ENCODE assay signal across 26 cellular contexts in genomic region chrX:8782595-8782994, GRCh38. TPM values are rescaled to one million over a fixed set of nuclear protein-coding genes. Genes with fewer than 3 reads are reported as not detected.
DNase-seq lines count a peak whose midpoint lies in the region; ATAC-seq, FAIRE-seq and TF ChIP-seq lines count a peak whose summit lies in the region.
"Had no signal": no experiment of that assay in that cellular context is flagged by ENCODE, and none has a peak within 500 bp of the region (broad histone marks: within the 10 kb centered on the region; RNA-seq: fewer than 3 reads in every experiment).

No MANE protein-coding gene starts in this region.

- H3K79me1 ChIP-seq in IMR-90 (ENCODE audit: low read depth in 1 of 2, low read length in 2 of 2) (no peaks in the 10 kb centered on the region), mesenchymal stem cell (replicated peaks; ENCODE audit: low read length, poor library complexity, severe bottlenecking) (no peaks in the 10 kb centered on the region)

- RAD21 ChIA-PET in GM12878 (lab: Charles Lee; ENCODE audit: unreplicated experiment), result no interaction called here

- H2AK9ac ChIP-seq in IMR-90 (replicated peaks; ENCODE audit: low read depth, low read length, poor library complexity), result no peak overlapping the region

- H2BK15ac ChIP-seq in IMR-90 (ENCODE audit: low read depth, low read length) (no peak overlapping the region), mesenchymal stem cell (ENCODE audit: low read depth, poor library complexity, severe bottlenecking) (no peak overlapping the region)

- TF ChIP-seq RAD21 in A549 (conservative IDR thresholded peaks at IDR 0.05 in 1 of 2, IDR thresholded peaks at IDR 0.05 in 1 of 2) (no peak), IMR-90 (IDR thresholded peaks at IDR 0.05; ENCODE audit: low read length) (no peak), GM12878 (IDR thresholded peaks at IDR 0.05; ENCODE audit: insufficient read depth, low read depth, low read length) (no peak)

- H3K23ac ChIP-seq in IMR-90 (ENCODE audit: low read depth, low read length) (no peak overlapping the region), mesenchymal stem cell (ENCODE audit: low read length in 2 of 2) (no peak overlapping the region)

- H3K14ac ChIP-seq in IMR-90 (replicated peaks; ENCODE audit: low read depth, low read length), result no peak overlapping the region
- no peak overlapping the region for H3K14ac ChIP-seq in mesenchymal stem cell (ENCODE audit: low read length in 2 of 2)

- no peaks in the 10 kb centered on the region for H4K20me1 ChIP-seq in IMR-90 (ENCODE audit: insufficient read depth, low read length)
- H4K20me1 ChIP-seq in GM12878 (ENCODE audit: control insufficient read depth, insufficient read depth), result no peaks in the 10 kb centered on the region
- no peaks in the 10 kb centered on the region for H4K20me1 ChIP-seq in fibroblast of lung (ENCODE audit: control insufficient read depth, extremely low read depth, insufficient read depth, low read length)

- H2AFZ ChIP-seq in IMR-90 (replicated peaks; ENCODE audit: low read length, poor library complexity) (peak overlapping the region; percentile 56), GM12878 (ENCODE audit: control insufficient read depth, low read depth, low read length) (peak overlapping the region; percentile 12), fibroblast of lung (ENCODE audit: low read length) (peak overlapping the region; percentile 33), mesenchymal stem cell (ENCODE audit: low read depth, low read length) (no peak overlapping the region)

- no peak overlapping the region for H2BK20ac ChIP-seq in IMR-90 (ENCODE audit: low read depth, low read length)

- no peak for TF ChIP-seq EP300 in A549 (IDR thresholded peaks at IDR 0.05)
- no peak for TF ChIP-seq EP300 in GM12878 (IDR thresholded peaks at IDR 0.05; ENCODE audit: borderline replicate concordance in 1 of 2, control insufficient read depth in 1 of 2, low read depth in 2 of 2, low read length in 2 of 2)

- H4K91ac ChIP-seq in IMR-90 (ENCODE audit: insufficient read depth, low read depth, low read length) (no peak overlapping the region), mesenchymal stem cell (ENCODE audit: low read length) (no peak overlapping the region)

- in situ Hi-C loops in IMR-90 (cut with MboI; ENCODE audit: low sequenced_read_pairs) (no loop called here), GM12878 (cut with MboI) (no loop called here)

- H3K9me1 ChIP-seq in IMR-90 (ENCODE audit: insufficient read depth, low read length), result no peaks in the 10 kb centered on the region

- H3K18ac ChIP-seq in IMR-90 (ENCODE audit: low read depth, low read length) (no peak overlapping the region), mesenchymal stem cell (ENCODE audit: low read depth in 1 of 2, low read length in 2 of 2) (no peak overlapping the region)

- H2AK5ac ChIP-seq in IMR-90 (ENCODE audit: low read depth, low read length), result no peak overlapping the region
- no peak overlapping the region for H2AK5ac ChIP-seq in mesenchymal stem cell (ENCODE audit: low read length, severe bottlenecking)

- no peak for ATAC-seq in A549
- ATAC-seq in IMR-90 (ENCODE audit: low read depth), result no peak
- ATAC-seq in GM12878, result no peak

- CTCF ChIA-PET in A549 (lab: Yijun Ruan, JAX) (interaction anchor here (0.7 to 1.2 kb wide), 3 partner anchors 11 to 33 kb away, joined by 3 to 4 read pairs (median 4); no protein-coding TSS in a partner anchor), IMR-90 (lab: Yijun Ruan, JAX) (no interaction called here), GM12878 (lab: Yijun Ruan, JAX) (interaction anchor here (1.0 kb wide), 1 partner anchor 44 kb away, joined by 4 read pairs; no protein-coding TSS in a partner anchor)

- BruUV-seq in IMR-90 (replicated peaks; lab: Mats Ljungman, UMichigan) (no TSS peak), GM12878 (replicated peaks; lab: Mats Ljungman, UMichigan) (no TSS peak)

- no peak overlapping the region for H4K5ac ChIP-seq in IMR-90 (ENCODE audit: low read depth, low read length)

- H2BK5ac ChIP-seq in IMR-90 (ENCODE audit: low read depth, low read length, poor library complexity, severe bottlenecking), result no peak overlapping the region
- H2BK5ac ChIP-seq in mesenchymal stem cell (ENCODE audit: low read depth, low read length, poor library complexity, severe bottlenecking), result no peak overlapping the region

- no peak overlapping the region for H3K56ac ChIP-seq in IMR-90 (ENCODE audit: extremely low read depth, insufficient read depth, low read length)

- TF ChIP-seq CTCF in A549 (IDR thresholded peaks at IDR 0.05), result no peak
- no peak for TF ChIP-seq CTCF in IMR-90 (conservative IDR thresholded peaks at IDR 0.05; ENCODE audit: low read depth, low read length)
- TF ChIP-seq CTCF in GM12878 (IDR thresholded peaks at IDR 0.05 in 2 of 3, conservative IDR thresholded peaks at IDR 0.05 in 1 of 3; ENCODE audit: control insufficient read depth in 2 of 3, extremely low read depth in 1 of 3, insufficient read depth in 1 of 3, low read depth in 3 of 3, low read length in 3 of 3), result no peak
- no peak for TF ChIP-seq CTCF in fibroblast of lung (conservative IDR thresholded peaks at IDR 0.05 in 1 of 2, IDR thresholded peaks at IDR 0.05 in 1 of 2; ENCODE audit: low read depth in 1 of 2, low read length in 2 of 2)

- H3K4me3 ChIP-seq in A549, result no peak overlapping the region
- no peak overlapping the region for H3K4me3 ChIP-seq in IMR-90 (ENCODE audit: insufficient read depth, low read depth, low read length)
- no peak overlapping the region for H3K4me3 ChIP-seq in GM12878
- H3K4me3 ChIP-seq in fibroblast of lung (replicated peaks in 1 of 4; ENCODE audit: control extremely low read depth in 1 of 4, insufficient read depth in 1 of 4, low read depth in 3 of 4, low read length in 4 of 4), result no peak overlapping the region
- no peak overlapping the region for H3K4me3 ChIP-seq in mesenchymal stem cell (ENCODE audit: insufficient read depth in 1 of 2, low read depth in 1 of 2, low read length in 2 of 2)

- POLR2A ChIA-PET in A549 (lab: Yijun Ruan, JAX) (no interaction called here), IMR-90 (lab: Charles Lee; ENCODE audit: unreplicated experiment) (no interaction called here), GM12878 (lab: Charles Lee) (no interaction called here)

- peak overlapping the region in 1 of 2 experiments; percentile 60; a peak in 1 of 4 replicates for H4K8ac ChIP-seq in IMR-90 (ENCODE audit: low read depth in 2 of 2, low read length in 2 of 2)
- H4K8ac ChIP-seq in mesenchymal stem cell (ENCODE audit: low read length), result no peak overlapping the region

- H2BK12ac ChIP-seq in mesenchymal stem cell (ENCODE audit: low read length in 2 of 2), result no peak overlapping the region

- no peaks in the 10 kb centered on the region for H3K79me2 ChIP-seq in GM12878 (ENCODE audit: control insufficient read depth, insufficient read depth, low read length)
- H3K79me2 ChIP-seq in fibroblast of lung (ENCODE audit: control insufficient read depth, insufficient read depth, low read length), result no peaks in the 10 kb centered on the region

- H3K27ac ChIP-seq in A549 (no peak overlapping the region), IMR-90 (ENCODE audit: insufficient read depth, low read length) (no peak overlapping the region), GM12878 (ENCODE audit: control insufficient read depth, insufficient read depth) (no peak overlapping the region), fibroblast of lung (ENCODE audit: insufficient read depth, low read length) (no peak overlapping the region), mesenchymal stem cell (ENCODE audit: low read length, poor library complexity, severe bottlenecking) (no peak overlapping the region)
- H3K27ac ChIP-seq: RWPE1 had no signal

- dilution Hi-C loops in IMR-90 (cut with HindIII; ENCODE audit: low sequenced_read_pairs, unreplicated experiment), result no loop called here

- TF ChIP-seq POLR2A in A549 (IDR thresholded peaks at IDR 0.05; ENCODE audit: low read length) (no peak), IMR-90 (IDR thresholded peaks at IDR 0.05; ENCODE audit: low read depth, low read length) (no peak), GM12878 (IDR thresholded peaks at IDR 0.05; ENCODE audit: low read depth, low read length) (no peak)

- no peaks in the 10 kb centered on the region for H3K4me1 ChIP-seq in A549
- H3K4me1 ChIP-seq in IMR-90 (ENCODE audit: control insufficient read depth, insufficient read depth, low read length), result no peaks in the 10 kb centered on the region
- no peaks in the 10 kb centered on the region for H3K4me1 ChIP-seq in GM12878 (ENCODE audit: control insufficient read depth, insufficient read depth, low read length)
- no peaks in the 10 kb centered on the region for H3K4me1 ChIP-seq in fibroblast of lung (ENCODE audit: control insufficient read depth, extremely low read depth, insufficient read depth, low read length)
- H3K4me1 ChIP-seq in mesenchymal stem cell (ENCODE audit: control insufficient read depth, insufficient read depth, low read depth, low read length), result no peaks in the 10 kb centered on the region

- no peak for DNase-seq in A549 (ENCODE audit: low read depth in 1 of 2, low spot score in 1 of 2)
- DNase-seq in IMR-90, result no peak
- DNase-seq in GM12878 (ENCODE audit: low read depth, low spot score), result no peak
- no peak for DNase-seq in fibroblast of lung (ENCODE audit: low read depth in 2 of 2)
- no peak for DNase-seq in SW480 (ENCODE audit: low spot score)
- no peak for DNase-seq in islet precursor cell
- DNase-seq in mesenchymal stem cell, result no peak
- DNase-seq: AML-193, C1 segment of cervical spinal cord, COR-L47, Kasumi-1, NCI-H1105 treated with DMSO at 0.1 percent for 48 hours, NCI-H1930, NCI-H524 treated with DMSO at 0.1 percent for 48 hours, NCI-H82, SHP77 had no signal

- H2BK120ac ChIP-seq in IMR-90 (ENCODE audit: low read depth, low read length) (no peak overlapping the region), mesenchymal stem cell (ENCODE audit: low read depth, low read length) (no peak overlapping the region)

- FAIRE-seq in A549 (lab: Jason Lieb, UNC), result no peak
- no peak for FAIRE-seq in GM12878 (lab: Jason Lieb, UNC)
- FAIRE-seq: A204.1, GM19239, H54 had no signal

- H3K9ac ChIP-seq in IMR-90 (ENCODE audit: low read depth, low read length) (no peak overlapping the region), GM12878 (ENCODE audit: control insufficient read depth, insufficient read depth, low read length) (no peak overlapping the region), fibroblast of lung (ENCODE audit: insufficient read depth, low read length) (no peak overlapping the region), mesenchymal stem cell (ENCODE audit: low read length) (no peak overlapping the region)

- 46% methylated on average over 4 of the region's 9 CpGs for WGBS in A549 (ENCODE audit: missing lambda C conversion rate)
- 80% methylated on average over 6 of the region's 9 CpGs; no CpG with 5 or more reads in 1 of the 2 experiments for WGBS in IMR-90 (ENCODE audit: extremely low coverage in 2 of 2, insufficient read length in 1 of 2), 2 experiments
- WGBS in GM12878 (ENCODE audit: insufficient coverage, insufficient replicate concordance, low lambda C conversion rate, missing lambda C conversion rate), result 35% methylated on average over 9 of the region's 9 CpGs
- WGBS in mesenchymal stem cell, result 82% methylated on average over 9 of the region's 9 CpGs

- H3K4me2 ChIP-seq in A549 (peak overlapping the region; percentile 49), IMR-90 (ENCODE audit: low read depth, low read length) (no peak overlapping the region), GM12878 (ENCODE audit: control insufficient read depth, insufficient read depth) (no peak overlapping the region), fibroblast of lung (ENCODE audit: extremely low read depth, insufficient read depth, low read length) (no peak overlapping the region), mesenchymal stem cell (ENCODE audit: low read length, poor library complexity, severe bottlenecking) (no peak overlapping the region)

- SMC1A ChIA-PET in GM12878 (lab: Charles Lee; ENCODE audit: uncharacterized antibody, unreplicated experiment), result no interaction called here

- intact Hi-C loops in IMR-90 (cut with micrococcal nuclease) (no loop called here), GM12878 (cut with micrococcal nuclease; ENCODE audit: unreplicated experiment) (no loop called here)

- H3K36me3 ChIP-seq in IMR-90 (ENCODE audit: control insufficient read depth, insufficient read depth, low read length), result no peaks in the 10 kb centered on the region
- no peaks in the 10 kb centered on the region for H3K36me3 ChIP-seq in GM12878 (ENCODE audit: control insufficient read depth in 2 of 2, insufficient read depth in 2 of 2, low read length in 1 of 2)
- H3K36me3 ChIP-seq in fibroblast of lung (ENCODE audit: control insufficient read depth, insufficient read depth, low read length), result no peaks in the 10 kb centered on the region
- no peaks in the 10 kb centered on the region for H3K36me3 ChIP-seq in mesenchymal stem cell (ENCODE audit: control insufficient read depth in 1 of 2, insufficient read depth in 2 of 2, low read depth in 1 of 2, low read length in 2 of 2)

- H3K9me3 ChIP-seq in A549 (no peaks in the 10 kb centered on the region), IMR-90 (ENCODE audit: control insufficient read depth, insufficient read depth, low read length) (no peaks in the 10 kb centered on the region), GM12878 (replicated peaks; ENCODE audit: control insufficient read depth, insufficient read depth, low read length) (no peaks in the 10 kb centered on the region), fibroblast of lung (ENCODE audit: control insufficient read depth, insufficient read depth, low read depth, low read length) (no peaks in the 10 kb centered on the region), mesenchymal stem cell (ENCODE audit: control insufficient read depth, low read length) (no peaks in the 10 kb centered on the region)

- H3K27me3 ChIP-seq in IMR-90 (ENCODE audit: control insufficient read depth, insufficient read depth, low read length) (no peaks in the 10 kb centered on the region), GM12878 (replicated peaks in 1 of 2; ENCODE audit: control insufficient read depth in 2 of 2, insufficient read depth in 2 of 2, low read length in 1 of 2) (no peaks in the 10 kb centered on the region; a peak in 1 of 4 replicates), fibroblast of lung (ENCODE audit: control insufficient read depth, insufficient read depth, low read length) (no peaks in the 10 kb centered on the region), mesenchymal stem cell (ENCODE audit: control insufficient read depth in 1 of 2, insufficient read depth in 1 of 2, low read length in 2 of 2) (no peaks in the 10 kb centered on the region)

- no peak overlapping the region for H3K4ac ChIP-seq in IMR-90 (ENCODE audit: low read depth, low read length)
- no peak overlapping the region for H3K4ac ChIP-seq in mesenchymal stem cell (ENCODE audit: low read depth in 1 of 2, low read length in 2 of 2)

RNA-seq across cellular contexts. Expression of gene FAM9A, which starts 18.6 kb away (rescaled TPM):
- polyA plus RNA-seq in A549 (2011; rRNA removed) (not detected in 2 replicates), A549 (2017; fragmentation: RNase III; extraction: RNeasy Plus Mini Kit Qiagen cat#74134 plus additional on column Dnase treatment) (not detected in 3 replicates), IMR-90 (2012; rRNA removed) (not detected in 2 replicates), GM12878 (2011; rRNA removed) (not detected in 2 replicates), GM12878 (2014; fragmentation: Illumina TruSeq; extraction: Trizol) (not detected in 2 replicates), GM12878 (2014; fragmentation: Nextera tagmentation; extraction: Ambion mirVana) (not detected), GM12878 (2014; rRNA removed) (not detected in 2 replicates), GM12878 (2016; fragmentation: Nextera tagmentation; extraction: Ambion mirVana) (not detected), fibroblast of lung (not detected in 2 replicates)
- polyA plus RNA-seq in A549 (2012; cell fraction: cytosol; rRNA removed), result not detected in 2 replicates
- not detected in 2 replicates for polyA plus RNA-seq in A549 (2012; cell fraction: nucleus; rRNA removed)
- polyA minus RNA-seq in A549 (2011; rRNA and poly(A)+ RNA removed), result not detected in 2 replicates
- total RNA-seq in IMR-90 (2012; rRNA removed) (not detected in 2 replicates), GM12878 (2014; rRNA removed) (not detected in 2 replicates), GM12878 (2014; rRNA removed; fragmentation: Illumina TruSeq; extraction: Trizol) (not detected in 2 replicates), GM12878 (2021) (not detected in 2 replicates), fibroblast of lung (not detected in 2 replicates)
- not detected in 2 replicates for polyA plus RNA-seq in IMR-90 (2012; cell fraction: cytosol; rRNA removed)
- not detected in 2 replicates for polyA plus RNA-seq in IMR-90 (2012; cell fraction: nucleus; rRNA removed; ENCODE audit: low replicate concordance)
- not detected in 2 replicates for total RNA-seq in GM12878 (2013; cell fraction: nucleolus; rRNA removed)
- polyA plus RNA-seq in GM12878 (2011; ENCODE audit: low read depth), result not detected
- polyA plus RNA-seq in GM12878 (2011; cell fraction: cytosol; rRNA removed), result not detected in 2 replicates
- polyA plus RNA-seq in GM12878 (2011; cell fraction: nucleus; rRNA removed), result not detected in 2 replicates
- not detected in 2 replicates for polyA plus RNA-seq in GM12878 (2012)
- not detected in 2 replicates for polyA minus RNA-seq in GM12878 (2011; rRNA and poly(A)+ RNA removed)
- not detected in 2 replicates for polyA minus RNA-seq in GM12878 (2011; cell fraction: cytosol; rRNA and poly(A)+ RNA removed)
- polyA minus RNA-seq in GM12878 (2011; cell fraction: nucleus; rRNA and poly(A)+ RNA removed), result not detected in 2 replicates
- not detected in 2 replicates for polyA plus RNA-seq in fibroblast of lung (2012)
- not detected in 2 replicates for polyA minus RNA-seq in fibroblast of lung (ENCODE audit: low replicate concordance)
- not detected for polyA plus RNA-seq in mesenchymal stem cell (2013, experiment 1 of 2)
- not detected for polyA plus RNA-seq in mesenchymal stem cell (2013, experiment 2 of 2)
- total RNA-seq: CD4-positive, alpha-beta memory T cell; Daoy; G401; HT-29; M059J; SK-MEL-5 had no signal
- polyA plus RNA-seq: CD4-positive, alpha-beta memory T cell had no signal

RNA-seq across cellular contexts. Expression of gene ANOS1, which starts 50.7 kb away (rescaled TPM):
- 0.03 and 0.04 TPM in 2 replicates for polyA plus RNA-seq in A549 (2011; rRNA removed)
- under 0.01 and 0.01 TPM in 2 replicates for polyA plus RNA-seq in A549 (2012; cell fraction: cytosol; rRNA removed)
- polyA plus RNA-seq in A549 (2012; cell fraction: nucleus; rRNA removed), result 0.01 TPM in 2 replicates
- polyA plus RNA-seq in A549 (2017; fragmentation: RNase III; extraction: RNeasy Plus Mini Kit Qiagen cat#74134 plus additional on column Dnase treatment), result not detected in 3 replicates
- 0.08 TPM in 1 of 2 replicates, not detected in the other for polyA minus RNA-seq in A549 (2011; rRNA and poly(A)+ RNA removed)
- under 0.01 TPM in 2 replicates for total RNA-seq in IMR-90 (2012; rRNA removed)
- 0.07 and 0.17 TPM in 2 replicates for polyA plus RNA-seq in IMR-90 (2012; rRNA removed)
- polyA plus RNA-seq in IMR-90 (2012; cell fraction: cytosol; rRNA removed), result 0.03 and 0.13 TPM in 2 replicates
- polyA plus RNA-seq in IMR-90 (2012; cell fraction: nucleus; rRNA removed; ENCODE audit: low replicate concordance), result 0.03 and 0.07 TPM in 2 replicates
- 1.0 and 1.5 TPM in 2 replicates for total RNA-seq in GM12878 (2013; cell fraction: nucleolus; rRNA removed)
- total RNA-seq in GM12878 (2014; rRNA removed), result not detected in 2 replicates
- total RNA-seq in GM12878 (2014; rRNA removed; fragmentation: Illumina TruSeq; extraction: Trizol), result not detected in 2 replicates
- total RNA-seq in GM12878 (2021), result 0.05 and 0.08 TPM in 2 replicates
- not detected for polyA plus RNA-seq in GM12878 (2011; ENCODE audit: low read depth)
- 4.0 and 5.3 TPM in 2 replicates for polyA plus RNA-seq in GM12878 (2011; rRNA removed)
- 2.4 and 2.6 TPM in 2 replicates for polyA plus RNA-seq in GM12878 (2011; cell fraction: cytosol; rRNA removed)
- 3.9 and 6.6 TPM in 2 replicates for polyA plus RNA-seq in GM12878 (2011; cell fraction: nucleus; rRNA removed)
- not detected in 2 replicates for polyA plus RNA-seq in GM12878 (2012)
- polyA plus RNA-seq in GM12878 (2014; fragmentation: Illumina TruSeq; extraction: Trizol), result 0.01 and 0.02 TPM in 2 replicates
- polyA plus RNA-seq in GM12878 (2014; fragmentation: Nextera tagmentation; extraction: Ambion mirVana), result under 1 TPM in 1 of 2 experiments, not detected in 1; under 0.01 TPM
- polyA plus RNA-seq in GM12878 (2014; rRNA removed), result 0.01 and 0.03 TPM in 2 replicates
- under 1 TPM; 0.03 to 0.11 TPM for polyA plus RNA-seq in GM12878 (2016; fragmentation: Nextera tagmentation; extraction: Ambion mirVana)
- 9.3 and 11.2 TPM in 2 replicates for polyA minus RNA-seq in GM12878 (2011; rRNA and poly(A)+ RNA removed)
- 2.3 and 5.0 TPM in 2 replicates for polyA minus RNA-seq in GM12878 (2011; cell fraction: cytosol; rRNA and poly(A)+ RNA removed)
- 4.3 and 5.8 TPM in 2 replicates for polyA minus RNA-seq in GM12878 (2011; cell fraction: nucleus; rRNA and poly(A)+ RNA removed)
- under 0.01 TPM in 2 replicates for total RNA-seq in fibroblast of lung
- 0.07 and 0.14 TPM in 2 replicates for polyA plus RNA-seq in fibroblast of lung
- polyA plus RNA-seq in fibroblast of lung (2012), result 0.08 TPM in 1 of 2 replicates, not detected in the other
- polyA minus RNA-seq in fibroblast of lung (ENCODE audit: low replicate concordance), result not detected in 2 replicates
- polyA plus RNA-seq in mesenchymal stem cell (2013, experiment 1 of 2), result 1.4 TPM
- polyA plus RNA-seq in mesenchymal stem cell (2013, experiment 2 of 2), result 1.3 TPM
- total RNA-seq: Daoy, G401, HT-29, SK-MEL-5 had no signal
- polyA plus RNA-seq: CD4-positive, alpha-beta memory T cell had no signal
